ENCODE assay signal across 20 cellular contexts in the genomic region with DNA sequence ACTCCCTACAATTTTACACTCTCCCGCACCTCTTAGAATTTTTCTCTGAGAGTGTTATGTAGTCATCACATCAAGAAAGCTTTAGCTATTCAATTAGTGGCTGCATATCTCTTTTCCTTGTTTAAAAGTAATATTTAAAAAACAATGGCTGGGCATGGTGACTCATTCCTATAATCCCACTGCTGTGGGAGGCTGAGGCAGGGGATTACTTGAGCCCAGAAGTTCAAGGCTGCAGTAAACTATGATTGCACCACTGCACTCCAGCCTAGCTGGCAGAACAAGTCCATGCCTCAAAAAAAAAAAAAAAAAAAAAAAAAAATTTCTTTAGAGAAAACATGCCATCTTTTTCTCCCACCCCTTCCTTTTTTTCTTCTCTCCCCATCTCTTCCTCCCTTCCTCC. TPM values are rescaled to one million over a fixed set of nuclear protein-coding genes. Genes with fewer than 3 reads are reported as not detected.
DNase-seq lines count a peak whose midpoint lies in the region; ATAC-seq and TF ChIP-seq lines count a peak whose summit lies in the region.
"Had no signal": no experiment of that assay in that cellular context is flagged by ENCODE, and none has a peak within 500 bp of the region (broad histone marks: within the 10 kb centered on the region; RNA-seq: fewer than 3 reads in every experiment).

No MANE protein-coding gene starts in this region.

- H3K27me3 ChIP-seq in HAP-1 (ENCODE audit: low read depth) = no peaks in the 10 kb centered on the region
- no peaks in the 10 kb centered on the region for H3K27me3 ChIP-seq in aorta (ENCODE audit: control insufficient read depth in 1 of 2, insufficient read depth in 2 of 2, low read length in 1 of 2)
- H3K27me3 ChIP-seq: BE2C had no signal

- WGBS in aorta, 2 donors = 93 to 94% methylated on average over 1 of the region's 1 CpG

- H3K27me3 Mint-ChIP-seq in mesothelial cell of epicardium (ENCODE audit: low read depth) = no peaks in the 10 kb centered on the region

- no peak overlapping the region for H3K27ac Mint-ChIP-seq in mesothelial cell of epicardium
- H3K27ac Mint-ChIP-seq: CD14-positive monocyte; CD8-positive, alpha-beta T cell; HFFc6 had no signal

- no peak for ATAC-seq in aorta (ENCODE audit: low FRiP score)
- no peak for ATAC-seq in HG03520 (IDR thresholded peaks at IDR 0.05; ENCODE audit: unreplicated experiment)
- ATAC-seq: A549; CD8-positive, alpha-beta T cell had no signal

- H3K36me3 ChIP-seq in HAP-1 (replicated peaks) (no peaks in the 10 kb centered on the region), aorta (ENCODE audit: control insufficient read depth in 1 of 2, insufficient read depth in 2 of 2, low read length in 1 of 2) (no peaks in the 10 kb centered on the region)
- H3K36me3 ChIP-seq: BE2C had no signal

- H3K36me3 Mint-ChIP-seq in mesothelial cell of epicardium = peaks cover 10% of the 10 kb centered on the region
- H3K36me3 Mint-ChIP-seq: CD8-positive, alpha-beta T cell had no signal

- DNase-seq in HAP-1 (ENCODE audit: low spot score in 2 of 2) = peak; percentile 52
- peak; percentile 59 for DNase-seq in MV-4-11 (lab: John Stamatoyannopoulos, UW)
- peak; percentile 54 for DNase-seq in epithelial cell of esophagus (ENCODE audit: low read depth)
- peak; percentile 3 for DNase-seq in renal cortical epithelial cell (ENCODE audit: low read depth)
- no peak for DNase-seq in mesothelial cell of epicardium (ENCODE audit: low spot score in 2 of 2, unreplicated experiment in 2 of 2)
- no peak for DNase-seq in aorta
- DNase-seq: BE2C; CD8-positive, alpha-beta T cell; COR-L47; DMS153; DMS79 treated with DMSO at 0.1 percent for 48 hours; EL; GOT3; HCEC 1CT; HFFc6 had no signal

- no peak overlapping the region for H3K4me3 Mint-ChIP-seq in mesothelial cell of epicardium
- H3K4me3 Mint-ChIP-seq: CD8-positive, alpha-beta T cell; HFFc6 had no signal

- H3K27ac ChIP-seq in aorta (ENCODE audit: low read depth in 1 of 2, low read length in 2 of 2) = no peak overlapping the region
- H3K27ac ChIP-seq: A549 had no signal

- no peaks in the 10 kb centered on the region for H3K4me1 Mint-ChIP-seq in mesothelial cell of epicardium

- intact Hi-C loops in aorta (cut with DNase I) = no loop called here

- H3K9me3 Mint-ChIP-seq in mesothelial cell of epicardium = peaks cover 27% of the 10 kb centered on the region

- H3K4me1 ChIP-seq in HAP-1 = peaks cover 10% of the 10 kb centered on the region
- H3K4me1 ChIP-seq in aorta (ENCODE audit: control insufficient read depth in 1 of 2, insufficient read depth in 2 of 2, low read length in 2 of 2) = peaks cover 0 to 1% of the 10 kb centered on the region in 2 donors
- H3K4me1 ChIP-seq: A549, BE2C had no signal

- in situ Hi-C loops in HAP-1 (cut with MboI; ENCODE audit: low sequenced_read_pairs) = no loop called here

- TF ChIP-seq CTCF in epithelial cell of esophagus (IDR thresholded peaks at IDR 0.05; ENCODE audit: insufficient read depth, low read depth, low read length, missing control alignments) (no peak), mesothelial cell of epicardium (IDR thresholded peaks at IDR 0.05; ENCODE audit: unreplicated experiment) (no peak)

- H3K9me3 ChIP-seq in HAP-1 (no peaks in the 10 kb centered on the region), aorta (ENCODE audit: control insufficient read depth, low read length) (no peaks in the 10 kb centered on the region)
- H3K9me3 ChIP-seq: BE2C had no signal

- no peak overlapping the region for H3K4me3 ChIP-seq in HAP-1
- no peak overlapping the region for H3K4me3 ChIP-seq in epithelial cell of esophagus (ENCODE audit: low read length)
- H3K4me3 ChIP-seq in aorta (ENCODE audit: low read length in 2 of 2) = no peak overlapping the region
- H3K4me3 ChIP-seq: A549 had no signal

RNA-seq across cellular contexts. Expression of gene AQP4, which starts 44.3 kb away (rescaled TPM):
- total RNA-seq in renal cortical epithelial cell = 2.1 and 2.6 TPM in 2 replicates
- 0.34 to 0.51 TPM (median 0.51 TPM) in 3 replicates for total RNA-seq in mesothelial cell of epicardium
- total RNA-seq in aorta = under 1 TPM in 1 of 2 donors, not detected in 1; 0.30 TPM
- under 1 TPM in 1 of 2 donors, not detected in 1; 0.28 TPM for polyA plus RNA-seq in aorta
- total RNA-seq: CD8-positive, alpha-beta T cell; HFFc6; HT-29 had no signal
- polyA plus RNA-seq: AG04450, CD14-positive monocyte had no signal

Comparison
In these comparisons a context has a peak if more than half of its experiments do, and no peak if none do; other contexts are left out.
1. DNase-seq: peak in HAP-1 (2 of 2), MV-4-11 (single experiment), epithelial cell of esophagus (single experiment) and renal cortical epithelial cell (single experiment); none in mesothelial cell of epicardium (0 of 2) and aorta (0 of 2).